20 cellular contexts compared by ENCODE assay signal in genomic region chr5:147963436-147963835, GRCh38. TPM values are rescaled to one million over a fixed set of nuclear protein-coding genes. Genes with fewer than 3 reads are reported as not detected.
"Had no signal": no experiment of that assay in that cellular context is flagged by ENCODE, and none has a peak within 500 bp of the region (broad histone marks: within the 10 kb centered on the region; RNA-seq: fewer than 3 reads in every experiment).

No MANE protein-coding gene starts in this region.

- H3K4me3 Mint-ChIP-seq: activated naive CD4-positive, alpha-beta T cell treated with anti-CD3 and anti-CD28 coated beads, Interleukin-2, amount 50 U/mL, for 24 hours; brain; mesothelial cell of epicardium; naive thymus-derived CD8-positive, alpha-beta T cell had no signal

- H3K9me3 Mint-ChIP-seq: activated naive CD4-positive, alpha-beta T cell treated with anti-CD3 and anti-CD28 coated beads, Interleukin-2, amount 50 U/mL, for 24 hours; mesothelial cell of epicardium had no signal

- ATAC-seq: foreskin keratinocyte; naive thymus-derived CD8-positive, alpha-beta T cell; stimulated activated naive CD8-positive, alpha-beta T cell treated with anti-CD3 and anti-CD28 coated beads, Interleukin-15, Interleukin-2, amounts not matched to agents 100 U/mL and 50 U/mL, for 24 hours had no signal

- H3K27me3 Mint-ChIP-seq: brain, progenitor cell of endocrine pancreas had no signal

- H3K4me3 ChIP-seq: lung had no signal

- H3K27ac ChIP-seq: foreskin keratinocyte had no signal

- H3K27ac Mint-ChIP-seq: activated naive CD4-positive, alpha-beta T cell treated with anti-CD3 and anti-CD28 coated beads, Interleukin-2, amount 50 U/mL, for 24 hours; brain; mesothelial cell of epicardium; naive thymus-derived CD8-positive, alpha-beta T cell had no signal

- DNase-seq: activated CD4-positive, alpha-beta T cell treated with anti-CD3 and anti-CD28 coated beads for 1 hour; activated CD4-positive, alpha-beta T cell treated with anti-CD3 and anti-CD28 coated beads, Interleukin-2, amount 50 U/mL, for 1 hour; activated gamma-delta T cell treated with Interleukin-2 at 50 U/mL for 16 hours; activated T-cell treated with anti-CD3 and anti-CD28 coated beads, Interleukin-2, amount 50 U/mL, for 1 hour; aorta; foreskin keratinocyte; naive thymus-derived CD8-positive, alpha-beta T cell; stimulated activated CD4-positive, alpha-beta T cell treated with anti-CD3 and anti-CD28 coated beads, Interleukin-4, amount 100 ng/mL, for 4 hours; stimulated activated naive CD8-positive, alpha-beta T cell treated with anti-CD3 and anti-CD28 coated beads, Interleukin-15, Interleukin-2, amounts not matched to agents 100 U/mL and 50 U/mL, for 24 hours; T-helper 9 cell had no signal

- H3K4me1 Mint-ChIP-seq: activated naive CD4-positive, alpha-beta T cell treated with anti-CD3 and anti-CD28 coated beads, Interleukin-2, amount 50 U/mL, for 24 hours; brain; naive thymus-derived CD8-positive, alpha-beta T cell had no signal

- H3K4me1 ChIP-seq: foreskin keratinocyte had no signal

- H3K36me3 Mint-ChIP-seq: activated naive CD4-positive, alpha-beta T cell treated with anti-CD3 and anti-CD28 coated beads, Interleukin-2, amount 50 U/mL, for 24 hours; naive thymus-derived CD8-positive, alpha-beta T cell had no signal

- H3K27me3 ChIP-seq: foreskin keratinocyte had no signal

RNA-seq across cellular contexts. Expression of gene C5orf46, which starts 57.1 kb away (rescaled TPM):
- total RNA-seq: epithelial cell of proximal tubule; foreskin keratinocyte; lung; naive thymus-derived CD8-positive, alpha-beta T cell; osteoblast; progenitor cell of endocrine pancreas; subcutaneous adipose tissue; T-helper 1 cell treated with Interleukin-12 subunit alpha and Interleukin-12 subunit beta and Interleukin-4 antibody, amounts not matched to agents 30 ng/mL and 1 ng/mL, for 36 hours had no signal
- polyA plus RNA-seq: lung; naive thymus-derived CD8-positive, alpha-beta T cell; urinary bladder had no signal
